Comparison of ENCODE assay signal across 20 cellular contexts in genomic region chr7:41203542-41203941, GRCh38.
DNase-seq lines count a peak whose midpoint lies in the region; ATAC-seq and TF ChIP-seq lines count a peak whose summit lies in the region.
"Had no signal": no experiment of that assay in that cellular context is flagged by ENCODE, and none has a peak within 500 bp of the region (broad histone marks: within the 10 kb centered on the region; RNA-seq: fewer than 3 reads in every experiment).

No MANE protein-coding gene starts in this region.

- CTCF ChIA-PET in PC-3 (lab: Charles Lee) = no interaction called here
- CTCF ChIA-PET in activated CD8-positive, alpha-beta T cell treated with anti-CD3 and anti-CD28 coated beads, Interleukin-2, amount 10 ng/mL, durations not matched to agents 7 days and 5 days (lab: Charles Lee) = no interaction called here

- H3K4me3 Mint-ChIP-seq in activated CD8-positive, alpha-beta T cell treated with anti-CD3 and anti-CD28 coated beads, Interleukin-2, amount 10 ng/mL, durations not matched to agents 7 days and 5 days = no peak overlapping the region
- H3K4me3 Mint-ChIP-seq: CD14-positive monocyte; CD4-positive, alpha-beta T cell; CD8-positive, alpha-beta memory T cell; GM23338; H9 had no signal

- H2AFZ ChIP-seq in PC-3 (ENCODE audit: low read length) (no peak overlapping the region), osteoblast (ENCODE audit: low read length) (no peak overlapping the region)
- H2AFZ ChIP-seq: GM23338 had no signal

- H3K4me1 Mint-ChIP-seq in activated CD8-positive, alpha-beta T cell treated with anti-CD3 and anti-CD28 coated beads, Interleukin-2, amount 10 ng/mL, durations not matched to agents 7 days and 5 days (ENCODE audit: low read depth) = no peaks in the 10 kb centered on the region
- H3K4me1 Mint-ChIP-seq: CD14-positive monocyte; CD8-positive, alpha-beta memory T cell had no signal

- H3K4me1 ChIP-seq in PC-3 (ENCODE audit: insufficient read depth, low read length) (peaks cover 5% of the 10 kb centered on the region; the same call in 1 of the 2 replicates), osteoblast (ENCODE audit: insufficient read depth, low read length) (no peaks in the 10 kb centered on the region)
- H3K4me1 ChIP-seq: BE2C; BLaER1 treated with 17β-estradiol and CSF1 and Interleukin-3, amounts not matched to agents 10 nM and 100 nM had no signal

- peak overlapping the region; percentile 16; the same call in 1 of the 2 replicates for H3K9ac ChIP-seq in PC-3 (ENCODE audit: low read length)
- H3K9ac ChIP-seq: BLaER1 treated with 17β-estradiol and CSF1 and Interleukin-3, amounts not matched to agents 10 nM and 100 nM had no signal

- H4K20me1 ChIP-seq in PC-3 (ENCODE audit: low read length) = no peaks in the 10 kb centered on the region
- no peaks in the 10 kb centered on the region for H4K20me1 ChIP-seq in osteoblast (ENCODE audit: insufficient read depth, low read length)
- H4K20me1 ChIP-seq: BLaER1 treated with 17β-estradiol and CSF1 and Interleukin-3, amounts not matched to agents 10 nM and 100 nM had no signal

- no peak overlapping the region for H3K4me3 ChIP-seq in PC-3 (ENCODE audit: low read length)
- no peak overlapping the region for H3K4me3 ChIP-seq in osteoblast (ENCODE audit: insufficient read depth, low read length)
- H3K4me3 ChIP-seq in WERI-Rb-1 (ENCODE audit: low read depth, low read length) = no peak overlapping the region
- H3K4me3 ChIP-seq: BLaER1 treated with 17β-estradiol and CSF1 and Interleukin-3, amounts not matched to agents 10 nM and 100 nM; GM23338 had no signal

- H3K79me2 ChIP-seq in PC-3 (ENCODE audit: low read length) = no peaks in the 10 kb centered on the region
- no peaks in the 10 kb centered on the region for H3K79me2 ChIP-seq in osteoblast (ENCODE audit: insufficient read depth, low read length)

- H3K9me3 ChIP-seq in PC-3 (ENCODE audit: low read length) (no peaks in the 10 kb centered on the region), osteoblast (ENCODE audit: low read depth, low read length) (no peaks in the 10 kb centered on the region), WERI-Rb-1 (ENCODE audit: severe bottlenecking) (no peaks in the 10 kb centered on the region)
- H3K9me3 ChIP-seq: BE2C; BLaER1 treated with 17β-estradiol and CSF1 and Interleukin-3, amounts not matched to agents 10 nM and 100 nM had no signal

- no TSS peak for BruUV-seq in PC-3 (replicated peaks; lab: Mats Ljungman, UMichigan)

- H3K27ac ChIP-seq in PC-3 (ENCODE audit: low read length) = peak overlapping the region; percentile 83
- H3K27ac ChIP-seq in osteoblast (ENCODE audit: low read depth, low read length) = no peak overlapping the region
- no peak overlapping the region for H3K27ac ChIP-seq in WERI-Rb-1
- H3K27ac ChIP-seq: BLaER1 treated with 17β-estradiol and CSF1 and Interleukin-3, amounts not matched to agents 10 nM and 100 nM had no signal

- DNase-seq in DMS53 treated with DMSO at 0.1 percent for 48 hours (lab: John Stamatoyannopoulos, UW; ENCODE audit: unreplicated experiment) (peak; percentile 30), PC-3 (peak; percentile 42), osteoblast (ENCODE audit: insufficient read length, low spot score, missing footprints) (peak; percentile 9), islet precursor cell (no peak), WERI-Rb-1 (no peak)
- no peak for DNase-seq in activated CD8-positive, alpha-beta T cell treated with anti-CD3 and anti-CD28 coated beads, Interleukin-2, amount 10 ng/mL, durations not matched to agents 7 days and 5 days
- DNase-seq: AML-193; BE2C; CD4-positive, alpha-beta T cell; CD8-positive, alpha-beta memory T cell; DMS 273 treated with DMSO at 0.1 percent for 48 hours; DND-41; EL; GDM1; H9 had no signal

- no peaks in the 10 kb centered on the region for H3K9me3 Mint-ChIP-seq in activated CD8-positive, alpha-beta T cell treated with anti-CD3 and anti-CD28 coated beads, Interleukin-2, amount 10 ng/mL, durations not matched to agents 7 days and 5 days (ENCODE audit: insufficient read depth)
- H3K9me3 Mint-ChIP-seq: GM23338, H9 had no signal

- H3K27me3 ChIP-seq in PC-3 (ENCODE audit: low read length) (no peaks in the 10 kb centered on the region), osteoblast (ENCODE audit: insufficient read depth, low read length) (no peaks in the 10 kb centered on the region), WERI-Rb-1 (ENCODE audit: insufficient read depth, low read depth, severe bottlenecking) (peaks cover 12% of the 10 kb centered on the region)
- H3K27me3 ChIP-seq: BLaER1 treated with 17β-estradiol and CSF1 and Interleukin-3, amounts not matched to agents 10 nM and 100 nM had no signal

- no peak for TF ChIP-seq CTCF in PC-3 (conservative IDR thresholded peaks at IDR 0.05; ENCODE audit: low read depth, low read length)
- TF ChIP-seq CTCF in osteoblast (IDR thresholded peaks at IDR 0.05; ENCODE audit: extremely low read depth, low read depth, low read length) = no peak
- no peak for TF ChIP-seq CTCF in WERI-Rb-1 (IDR thresholded peaks at IDR 0.05; ENCODE audit: low read depth, low read length)

- no peaks in the 10 kb centered on the region for H3K36me3 Mint-ChIP-seq in activated CD8-positive, alpha-beta T cell treated with anti-CD3 and anti-CD28 coated beads, Interleukin-2, amount 10 ng/mL, durations not matched to agents 7 days and 5 days (ENCODE audit: low read depth)
- H3K36me3 Mint-ChIP-seq: CD14-positive monocyte; CD8-positive, alpha-beta memory T cell had no signal

- H3K27me3 Mint-ChIP-seq in activated CD8-positive, alpha-beta T cell treated with anti-CD3 and anti-CD28 coated beads, Interleukin-2, amount 10 ng/mL, durations not matched to agents 7 days and 5 days (ENCODE audit: low read depth) = no peaks in the 10 kb centered on the region
- H3K27me3 Mint-ChIP-seq: CD4-positive, alpha-beta T cell; CD8-positive, alpha-beta memory T cell had no signal

- H3K9me2 ChIP-seq in PC-3 (replicated peaks; ENCODE audit: low read length) = no peaks in the 10 kb centered on the region

- no peaks in the 10 kb centered on the region for H3K36me3 ChIP-seq in PC-3 (ENCODE audit: low read depth, low read length)
- no peaks in the 10 kb centered on the region for H3K36me3 ChIP-seq in osteoblast (ENCODE audit: insufficient read depth, low read length)
- no peaks in the 10 kb centered on the region for H3K36me3 ChIP-seq in WERI-Rb-1
- H3K36me3 ChIP-seq: BE2C; BLaER1 treated with 17β-estradiol and CSF1 and Interleukin-3, amounts not matched to agents 10 nM and 100 nM had no signal

- no peaks in the 10 kb centered on the region for H3F3A ChIP-seq in PC-3 (ENCODE audit: low read length, unreplicated experiment)

- H3K27ac Mint-ChIP-seq in activated CD8-positive, alpha-beta T cell treated with anti-CD3 and anti-CD28 coated beads, Interleukin-2, amount 10 ng/mL, durations not matched to agents 7 days and 5 days = no peak overlapping the region
- H3K27ac Mint-ChIP-seq: CD14-positive monocyte; CD4-positive, alpha-beta T cell; CD8-positive, alpha-beta memory T cell; GM23338 had no signal

- intact Hi-C loops in PC-3 (cut with micrococcal nuclease) = no loop called here

- POLR2A ChIA-PET in PC-3 (lab: Charles Lee; ENCODE audit: unreplicated experiment) = no interaction called here
- POLR2A ChIA-PET in activated CD8-positive, alpha-beta T cell treated with anti-CD3 and anti-CD28 coated beads, Interleukin-2, amount 10 ng/mL, durations not matched to agents 7 days and 5 days (lab: Charles Lee) = no interaction called here

- no peak overlapping the region for H3K4me2 ChIP-seq in PC-3 (ENCODE audit: low read length)
- H3K4me2 ChIP-seq in osteoblast (ENCODE audit: insufficient read depth, low read length) = no peak overlapping the region
- H3K4me2 ChIP-seq: BLaER1 treated with 17β-estradiol and CSF1 and Interleukin-3, amounts not matched to agents 10 nM and 100 nM; GM23338 had no signal

- ATAC-seq in PC-3 (peak; percentile 68), HG03280 (IDR thresholded peaks at IDR 0.05; ENCODE audit: unreplicated experiment) (no peak)
- ATAC-seq in activated CD8-positive, alpha-beta T cell treated with anti-CD3 and anti-CD28 coated beads, Interleukin-2, amount 10 ng/mL, durations not matched to agents 7 days and 5 days = no peak
- ATAC-seq: GM23338, HCT116 had no signal

Comparison
In these comparisons a context has a peak if more than half of its experiments do, and no peak if none do; other contexts are left out.
1. DNase-seq: peak in DMS53 treated with DMSO at 0.1 percent for 48 hours (single experiment), PC-3 (single experiment) and osteoblast (single experiment); none in islet precursor cell (single experiment), WERI-Rb-1 (single experiment) and activated CD8-positive, alpha-beta T cell treated with anti-CD3 and anti-CD28 coated beads, Interleukin-2, amount 10 ng/mL, durations not matched to agents 7 days and 5 days (single experiment).